In the genomic region with DNA sequence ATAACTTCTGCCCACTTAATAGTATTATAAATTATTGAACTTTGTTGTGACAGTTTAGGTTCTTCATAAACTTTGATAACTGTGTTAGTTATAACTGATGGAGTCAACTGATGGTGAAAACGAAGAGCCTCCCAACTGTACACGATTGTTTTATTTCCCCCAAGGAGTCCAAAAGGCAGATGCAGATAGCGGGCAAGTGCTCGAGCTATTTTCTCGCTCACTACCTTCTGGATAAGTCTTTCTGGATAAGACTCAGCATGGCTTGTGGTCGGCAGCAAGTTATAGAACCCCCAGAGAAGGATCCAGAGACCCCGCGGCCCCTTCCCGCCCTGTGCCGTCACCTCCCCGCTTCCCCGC, we compare ENCODE assay signal across 8 cellular contexts. TPM values are rescaled to one million over a fixed set of nuclear protein-coding genes. Genes with fewer than 3 reads are reported as not detected.
A peak's percentile ranks its signal among the peaks of the same experiment; 100 is the strongest.
DNase-seq lines count a peak whose midpoint lies in the region; ATAC-seq, FAIRE-seq and TF ChIP-seq lines count a peak whose summit lies in the region.

No MANE protein-coding gene starts in this region.

- peaks cover 4 to 11% (median 10%) of the 10 kb centered on the region in 3 donors for H3K36me3 Mint-ChIP-seq in naive thymus-derived CD8-positive, alpha-beta T cell

- POLR2A ChIA-PET in A549 (lab: Yijun Ruan, JAX) = interaction anchor here (0.6 to 2.5 kb wide), 5 partner anchors 12 to 186 kb away, joined by 3 to 10 read pairs (median 5); partner anchors contain the start of gene MRPL19
- POLR2A ChIA-PET in naive thymus-derived CD8-positive, alpha-beta T cell (lab: Charles Lee) = interaction anchor here (1.1 to 2.6 kb wide), 4 partner anchors 12 to 293 kb away, joined by 3 to 13 read pairs (median 4); partner anchors contain the start of gene MRPL19

- no peak for TF ChIP-seq EP300 in A549 (IDR thresholded peaks at IDR 0.05)

- H3K9me3 ChIP-seq in A549 = no peaks in the 10 kb centered on the region
- H3K9me3 ChIP-seq in MG63 = no peaks in the 10 kb centered on the region

- peaks cover 10 to 34% (median 32%) of the 10 kb centered on the region in 4 donors for H3K4me1 Mint-ChIP-seq in naive thymus-derived CD8-positive, alpha-beta T cell

- no peak for TF ChIP-seq CTCF in A549 (IDR thresholded peaks at IDR 0.05)

- WGBS in A549 (ENCODE audit: missing lambda C conversion rate) = under 1% methylated on average over 7 of the region's 12 CpGs

- peaks cover 18% of the 10 kb centered on the region for H3K4me1 ChIP-seq in A549

- H3K36me3 ChIP-seq in MG63 = peaks cover 14% of the 10 kb centered on the region

- H3K27ac ChIP-seq in A549 (peak overlapping the region; percentile 86 to 95), cingulate gyrus (ENCODE audit: low read depth, low read length) (peak overlapping the region; percentile 91)

- FAIRE-seq in A549 (lab: Jason Lieb, UNC) = no peak

- H3K9me3 Mint-ChIP-seq in naive thymus-derived CD8-positive, alpha-beta T cell = no peaks in the 10 kb centered on the region

- ATAC-seq in A549 (no peak), GM19035 (IDR thresholded peaks at IDR 0.05; ENCODE audit: unreplicated experiment) (peak; percentile 35)
- no peak for ATAC-seq in naive thymus-derived CD8-positive, alpha-beta T cell

- DNase-seq in A549 (ENCODE audit: low read depth in 1 of 2, low spot score in 1 of 2) (no peak), MG63 (no peak), DMS 273 treated with DMSO at 0.1 percent for 48 hours (lab: John Stamatoyannopoulos, UW) (no peak), H4 (ENCODE audit: low spot score) (no peak), posterior vena cava (ENCODE audit: low spot score) (no peak)
- DNase-seq in naive thymus-derived CD8-positive, alpha-beta T cell = no peak

- peak overlapping the region; percentile 88 to 98 (median 94) for H3K4me3 Mint-ChIP-seq in naive thymus-derived CD8-positive, alpha-beta T cell

- peaks cover 0 to under 1% (median 0%) of the 10 kb centered on the region in 5 donors for H3K27me3 Mint-ChIP-seq in naive thymus-derived CD8-positive, alpha-beta T cell

- H3K4me2 ChIP-seq in A549 = peak overlapping the region; percentile 80

- intact Hi-C loops in posterior vena cava (cut with DNase I) = no loop called here

- CTCF ChIA-PET in A549 (lab: Yijun Ruan, JAX) = interaction anchor here (1.3 to 1.7 kb wide), 2 partner anchors 10 to 64 kb away, joined by 3 to 5 read pairs; partner anchors contain the start of gene MRPL19

- no peaks in the 10 kb centered on the region for H3K27me3 ChIP-seq in MG63

- TF ChIP-seq POLR2A in A549 (IDR thresholded peaks at IDR 0.05; ENCODE audit: low read length) = no peak

- H3K27ac Mint-ChIP-seq in naive thymus-derived CD8-positive, alpha-beta T cell = peak overlapping the region; percentile 93 to 99 (median 97)

- H3K4me3 ChIP-seq in A549 = peak overlapping the region; percentile 60
- H3K4me3 ChIP-seq in MG63 = peak overlapping the region; percentile 62

- TF ChIP-seq RAD21 in A549 (conservative IDR thresholded peaks at IDR 0.05 in 1 of 2, IDR thresholded peaks at IDR 0.05 in 1 of 2) = no peak

TF ChIP-seq in A549, 52 proteins besides CTCF, POLR2A, EP300 and RAD21:
- no peak for TF ChIP-seq HOXB13 (CRISPR knock-in tag; IDR thresholded peaks at IDR 0.05; ENCODE audit: low read depth)
- 0 out of 2 replicates have a peak, but pooled peaks have one; percentile 35 for TF ChIP-seq RNF2 (IDR thresholded peaks at IDR 0.05; ENCODE audit: borderline replicate concordance, low read depth)

RNA-seq across cellular contexts. Expression of gene GCFC2, which starts 0.5 kb away (rescaled TPM):
- polyA plus RNA-seq in A549 (2011; rRNA removed) = 40.6 and 41.7 TPM in 2 replicates
- polyA plus RNA-seq in A549 (2012; cell fraction: cytosol; rRNA removed) = 10.5 and 13.5 TPM in 2 replicates
- polyA plus RNA-seq in A549 (2012; cell fraction: nucleus; rRNA removed) = 8.3 and 9.6 TPM in 2 replicates
- 15.1 to 15.2 TPM (median 15.2 TPM) in 3 replicates for polyA plus RNA-seq in A549 (2017; fragmentation: RNase III; extraction: RNeasy Plus Mini Kit Qiagen cat#74134 plus additional on column Dnase treatment)
- polyA minus RNA-seq in A549 (2011; rRNA and poly(A)+ RNA removed) = 8.0 and 8.4 TPM in 2 replicates
- 28.9 and 49.9 TPM in 2 replicates for total RNA-seq in MG63 (2014; rRNA removed; shearing (Covaris generic); ENCODE audit: low replicate concordance)
- 10 to 100 TPM; 27.1 to 41.0 TPM for total RNA-seq in naive thymus-derived CD8-positive, alpha-beta T cell
- 10 to 100 TPM; 29.9 to 38.8 (median 34.5) TPM for polyA plus RNA-seq in naive thymus-derived CD8-positive, alpha-beta T cell
- 3.4 and 7.9 TPM in 2 replicates for total RNA-seq in H4 (2014; rRNA removed; shearing (Covaris generic))
- 10 to 100 TPM; 18.6 to 21.3 TPM for total RNA-seq in posterior vena cava
